Comparison of ENCODE assay signal across 1 cellular context in genomic region chr1:201226859-201227488, GRCh38.
TF ChIP-seq lines count a peak whose summit lies in the region.

No MANE protein-coding gene starts in this region.

TF ChIP-seq in HepG2, 621 proteins besides CTCF, POLR2A, EP300 and RAD21:
- TF ChIP-seq, protein P1, sequence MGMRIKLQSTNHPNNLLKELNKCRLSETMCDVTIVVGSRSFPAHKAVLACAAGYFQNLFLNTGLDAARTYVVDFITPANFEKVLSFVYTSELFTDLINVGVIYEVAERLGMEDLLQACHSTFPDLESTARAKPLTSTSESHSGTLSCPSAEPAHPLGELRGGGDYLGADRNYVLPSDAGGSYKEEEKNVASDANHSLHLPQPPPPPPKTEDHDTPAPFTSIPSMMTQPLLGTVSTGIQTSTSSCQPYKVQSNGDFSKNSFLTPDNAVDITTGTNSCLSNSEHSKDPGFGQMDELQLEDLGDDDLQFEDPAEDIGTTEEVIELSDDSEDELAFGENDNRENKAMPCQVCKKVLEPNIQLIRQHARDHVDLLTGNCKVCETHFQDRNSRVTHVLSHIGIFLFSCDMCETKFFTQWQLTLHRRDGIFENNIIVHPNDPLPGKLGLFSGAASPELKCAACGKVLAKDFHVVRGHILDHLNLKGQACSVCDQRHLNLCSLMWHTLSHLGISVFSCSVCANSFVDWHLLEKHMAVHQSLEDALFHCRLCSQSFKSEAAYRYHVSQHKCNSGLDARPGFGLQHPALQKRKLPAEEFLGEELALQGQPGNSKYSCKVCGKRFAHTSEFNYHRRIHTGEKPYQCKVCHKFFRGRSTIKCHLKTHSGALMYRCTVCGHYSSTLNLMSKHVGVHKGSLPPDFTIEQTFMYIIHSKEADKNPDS (CRISPR knock-in tag; IDR thresholded peaks at IDR 0.05): no peak
- TF ChIP-seq TCF7L2 (IDR thresholded peaks at IDR 0.05; ENCODE audit: low read depth, low read length) (no peak), NFYB (CRISPR knock-in tag; IDR thresholded peaks at IDR 0.05) (no peak)
